Comparison of ENCODE assay signal across 17 cellular contexts in genomic region chr6:158441639-158442308, GRCh38.
DNase-seq lines count a peak whose midpoint lies in the region; ATAC-seq and TF ChIP-seq lines count a peak whose summit lies in the region.
"Had no signal": no experiment of that assay in that cellular context is flagged by ENCODE, and none has a peak within 500 bp of the region (broad histone marks: within the 10 kb centered on the region; RNA-seq: fewer than 3 reads in every experiment).

No MANE protein-coding gene starts in this region.

- no peaks in the 10 kb centered on the region for H3K27me3 ChIP-seq in stomach
- H3K27me3 ChIP-seq: neural progenitor cell had no signal

- H3K9me3 ChIP-seq in OCI-LY7 (ENCODE audit: low read length) (no peaks in the 10 kb centered on the region), stomach (no peaks in the 10 kb centered on the region)

- intact Hi-C loops in left ventricle myocardium superior (cut with micrococcal nuclease): no loop called here
- intact Hi-C loops in OCI-LY7 (cut with micrococcal nuclease; ENCODE audit: unreplicated experiment): no loop called here
- intact Hi-C loops in stomach (cut with DNase I; ENCODE audit: low total_unique reads): no loop called here

- 59 to 76% (median 64%) methylated on average over 8 of the region's 8 CpGs for WGBS in stomach, 5 donors

- BruUV-seq in OCI-LY7 (replicated peaks; lab: Mats Ljungman, UMichigan): no TSS peak

- no peak for TF ChIP-seq EP300 in stomach (IDR thresholded peaks at IDR 0.05)

- no peak overlapping the region for H3K4me2 ChIP-seq in OCI-LY7 (ENCODE audit: low read length)
- H3K4me2 ChIP-seq: neural progenitor cell had no signal

- H3K27ac ChIP-seq in OCI-LY7 (ENCODE audit: low read depth, low read length, poor library complexity, severe bottlenecking) (no peak overlapping the region), stomach (peak overlapping the region in 2 of 5 donors; percentile 4 to 63)
- H3K27ac ChIP-seq: HL-60, neural progenitor cell had no signal

- peak; percentile 96 for ATAC-seq in left ventricle myocardium superior
- ATAC-seq: activated CD4-positive, alpha-beta T cell treated with anti-CD3 and anti-CD28 coated beads for 36 hours; activated naive CD8-positive, alpha-beta T cell treated with anti-CD3 and anti-CD28 coated beads, Interleukin-2, amount 50 U/mL, for 24 hours; HCT116 had no signal

- no peaks in the 10 kb centered on the region for H3K79me2 ChIP-seq in OCI-LY7 (ENCODE audit: insufficient read depth, low read depth, low read length)

- TF ChIP-seq CTCF in retinal pigment epithelial cell (conservative IDR thresholded peaks at IDR 0.05; ENCODE audit: low read depth, low read length) (no peak), OCI-LY7 (conservative IDR thresholded peaks at IDR 0.05; ENCODE audit: low read length) (no peak), stomach (IDR thresholded peaks at IDR 0.05) (no peak)

- no peaks in the 10 kb centered on the region for H3K9me2 ChIP-seq in OCI-LY7 (ENCODE audit: insufficient read depth, low read length)

- H3K4me3 ChIP-seq in retinal pigment epithelial cell (ENCODE audit: low read length): no peak overlapping the region
- H3K4me3 ChIP-seq in OCI-LY7 (ENCODE audit: low read depth, low read length, poor library complexity, severe bottlenecking): no peak overlapping the region
- H3K4me3 ChIP-seq in stomach: no peak overlapping the region
- H3K4me3 ChIP-seq: neural progenitor cell had no signal

- no peaks in the 10 kb centered on the region for H4K20me1 ChIP-seq in OCI-LY7 (ENCODE audit: insufficient read depth, low read length)

- DNase-seq in GM03348 (ENCODE audit: low spot score) (peak; percentile 42), cerebellum (ENCODE audit: low spot score) (peak; percentile 36), left ventricle myocardium superior (peak; percentile 49), retinal pigment epithelial cell (ENCODE audit: low read depth) (peak; percentile 92), SHP77 treated with DMSO at 0.1 percent for 48 hours (lab: John Stamatoyannopoulos, UW) (no peak), OCI-LY7 (ENCODE audit: low spot score) (no peak), stomach (no peak), KBM-7 (no peak)
- DNase-seq: activated CD4-positive, alpha-beta T cell treated with anti-CD3 and anti-CD28 coated beads for 36 hours; activated naive CD8-positive, alpha-beta T cell treated with anti-CD3 and anti-CD28 coated beads, Interleukin-2, amount 50 U/mL, for 24 hours; Calu3; effector memory CD4-positive, alpha-beta T cell; NCI-H2171 treated with DMSO at 0.1 percent for 48 hours; T-helper 1 cell had no signal

- H3K36me3 ChIP-seq in OCI-LY7 (ENCODE audit: insufficient read depth, low read length) (no peaks in the 10 kb centered on the region), stomach (peaks cover 0 to 8% (median 3%) of the 10 kb centered on the region in 4 donors)

- in situ Hi-C loops in KBM-7 (cut with MboI; ENCODE audit: low pct_unique_long_range_greater_than_20kb, low sequenced_read_pairs): no loop called here

- H3K4me1 ChIP-seq in OCI-LY7 (ENCODE audit: insufficient read depth, low read length, poor library complexity, severe bottlenecking): peaks cover 10% of the 10 kb centered on the region
- peaks cover 0 to 9% (median 3%) of the 10 kb centered on the region in 4 donors for H3K4me1 ChIP-seq in stomach
- H3K4me1 ChIP-seq: neural progenitor cell had no signal

- no peak overlapping the region for H2AFZ ChIP-seq in OCI-LY7 (ENCODE audit: low read length)
- H2AFZ ChIP-seq: neural progenitor cell had no signal

- POLR2A ChIA-PET in OCI-LY7 (lab: Charles Lee): interaction anchor here (1.2 kb wide), 1 partner anchor 10 kb away, joined by 4 read pairs; no protein-coding TSS in a partner anchor

- CTCF ChIA-PET in OCI-LY7 (lab: Charles Lee; ENCODE audit: unreplicated experiment): no interaction called here

- TF ChIP-seq POLR2A in stomach (IDR thresholded peaks at IDR 0.05): no peak

Comparison
In these comparisons a context has a peak if more than half of its experiments do, and no peak if none do; other contexts are left out.
1. DNase-seq: peak in GM03348 (single experiment), cerebellum (single experiment), left ventricle myocardium superior (single experiment) and retinal pigment epithelial cell (single experiment); none in SHP77 treated with DMSO at 0.1 percent for 48 hours (single experiment), OCI-LY7 (single experiment), stomach (single experiment) and KBM-7 (single experiment).